ENCODE assay signal across 6 cellular contexts in genomic region chr1:220475608-220476007, GRCh38. TPM values are rescaled to one million over a fixed set of nuclear protein-coding genes. Genes with fewer than 3 reads are reported as not detected.
"Had no signal": no experiment of that assay in that cellular context is flagged by ENCODE, and none has a peak within 500 bp of the region (broad histone marks: within the 10 kb centered on the region; RNA-seq: fewer than 3 reads in every experiment).

No MANE protein-coding gene starts in this region.

RNA-seq across cellular contexts. Expression of gene MARK1, which starts 52.3 kb away (rescaled TPM):
- total RNA-seq: activated naive CD4-positive, alpha-beta T cell treated with anti-CD3 and anti-CD28 coated beads for 36 hours; activated naive CD4-positive, alpha-beta T cell treated with anti-CD3 and anti-CD28 coated beads, Interleukin-2, amount 50 U/mL, for 72 hours; activated naive CD8-positive, alpha-beta T cell treated with anti-CD3 and anti-CD28 coated beads for 36 hours; activated naive CD8-positive, alpha-beta T cell treated with anti-CD3 and anti-CD28 coated beads, Interleukin-2, amount 10 ng/mL, durations not matched to agents 7 days and 5 days; activated T-helper 1 cell treated with anti-CD3 and anti-CD28 coated beads, Interleukin-12 subunit alpha, Interleukin-12 subunit beta, Interleukin-2, Interleukin-4 antibody, amounts not matched to agents 30 ng/mL and 10 ng/mL and 1 ng/mL, durations not matched to agents 14 hours and 24 hours and 36 hours; activated T-helper 2 cell treated with anti-CD3 and anti-CD28 coated beads, Interferon-gamma antibody, Interleukin-2, Interleukin-4, amounts not matched to agents 10 μg/mL and 5 μg/mL and 100 μg/mL, durations not matched to agents 14 hours and 24 hours and 36 hours had no signal
